Comparison of ENCODE assay signal across 8 cellular contexts in the genomic region with DNA sequence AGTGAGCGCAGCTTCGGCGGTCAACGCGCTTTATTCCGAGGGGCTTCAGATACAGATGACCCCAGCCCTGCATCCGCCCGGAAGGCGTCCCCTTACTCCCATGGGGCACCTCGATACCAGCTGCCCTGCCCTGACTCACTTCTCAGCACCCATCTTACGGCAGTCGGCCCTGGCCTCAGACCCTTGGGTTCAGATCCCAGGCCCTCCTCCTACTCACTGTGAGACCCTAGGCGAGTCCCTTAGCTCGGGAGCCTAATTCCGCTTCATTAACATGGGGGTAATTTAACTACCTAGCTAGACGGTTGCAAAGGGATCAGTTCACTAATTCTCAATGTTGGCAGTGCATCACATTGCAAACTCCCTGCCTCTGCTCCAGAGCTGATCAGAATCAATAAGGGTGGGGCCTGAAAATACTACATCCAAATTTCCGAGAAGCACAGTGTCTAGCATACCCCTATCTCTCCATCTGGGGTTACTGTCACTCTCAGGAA. TPM values are rescaled to one million over a fixed set of nuclear protein-coding genes. Genes with fewer than 3 reads are reported as not detected.
A peak's percentile ranks its signal among the peaks of the same experiment; 100 is the strongest.
DNase-seq lines count a peak whose midpoint lies in the region; ATAC-seq and TF ChIP-seq lines count a peak whose summit lies in the region.

No MANE protein-coding gene starts in this region.

- H3K27ac ChIP-seq in heart right ventricle (peak overlapping the region; percentile 74 to 97 (median 91)), skeletal muscle tissue (ENCODE audit: low read depth, low read length) (peak overlapping the region; percentile 90)

- CTCF ChIA-PET in activated CD4-positive, alpha-beta memory T cell treated with anti-CD3 and anti-CD28 coated beads for 36 hours (lab: Charles Lee): interaction anchor here (0.6 to 4.3 kb wide), 10 partner anchors 10 to 171 kb away, joined by 3 to 38 read pairs (median 8); a partner anchor contains a TSS

- no peaks in the 10 kb centered on the region for H3K9me3 Mint-ChIP-seq in activated CD4-positive, alpha-beta memory T cell treated with anti-CD3 and anti-CD28 coated beads for 36 hours

- DNase-seq in NCI-H510A treated with DMSO at 0.1 percent for 48 hours (lab: John Stamatoyannopoulos, UW): peak; percentile 64
- no peak for DNase-seq in NCI-H510A (lab: John Stamatoyannopoulos, UW)
- peak; percentile 53 for DNase-seq in activated CD4-positive, alpha-beta memory T cell treated with anti-CD3 and anti-CD28 coated beads for 36 hours
- peak in 1 of 2 donors; percentile 36 for DNase-seq in heart right ventricle
- DNase-seq in left lobe of liver (ENCODE audit: low spot score): no peak

- peak overlapping the region; percentile 65 to 98 (median 90) for H3K4me3 ChIP-seq in heart right ventricle
- H3K4me3 ChIP-seq in skeletal muscle tissue (ENCODE audit: low read length in 3 of 3): peak overlapping the region; percentile 91 to 93 (median 92)

- peaks cover 7 to 57% (median 41%) of the 10 kb centered on the region in 9 donors for H3K4me1 ChIP-seq in heart right ventricle
- H3K4me1 ChIP-seq in skeletal muscle tissue (ENCODE audit: control insufficient read depth in 3 of 3, insufficient read depth in 3 of 3, low read length in 3 of 3): peaks cover 20 to 40% (median 32%) of the 10 kb centered on the region in 3 donors

- H3K36me3 ChIP-seq in heart right ventricle (no peaks in the 10 kb centered on the region), skeletal muscle tissue (ENCODE audit: control insufficient read depth in 3 of 3, insufficient read depth in 3 of 3, low read length in 3 of 3) (peaks cover 0 to 2% (median 0%) of the 10 kb centered on the region in 3 donors)

- H3K9ac ChIP-seq in skeletal muscle tissue (ENCODE audit: low read depth in 1 of 3, low read length in 3 of 3): peak overlapping the region; percentile 86 to 96 (median 93)

- intact Hi-C loops in activated CD4-positive, alpha-beta memory T cell treated with anti-CD3 and anti-CD28 coated beads for 36 hours (cut with micrococcal nuclease): no loop called here
- intact Hi-C loops in heart right ventricle (cut with DNase I): loop anchor here in 4 of 10 donors (5.0 to 10.0 kb wide), 4 partner anchors 41 to 136 kb away; a partner anchor contains a TSS

- WGBS in heart right ventricle, 2 donors: 6 to 9% methylated on average over 17 of the region's 17 CpGs

- no peaks in the 10 kb centered on the region for H3K27me3 ChIP-seq in heart right ventricle
- H3K27me3 ChIP-seq in skeletal muscle tissue (ENCODE audit: control insufficient read depth in 3 of 3, insufficient read depth in 3 of 3, low read length in 3 of 3): no peaks in the 10 kb centered on the region

- POLR2A ChIA-PET in activated CD4-positive, alpha-beta memory T cell treated with anti-CD3 and anti-CD28 coated beads for 36 hours (lab: Charles Lee): interaction anchor here (0.6 to 2.0 kb wide), 15 partner anchors 12 to 327 kb away, joined by 3 to 7 read pairs (median 3); a partner anchor contains a TSS

- H3K4me3 Mint-ChIP-seq in activated CD4-positive, alpha-beta memory T cell treated with anti-CD3 and anti-CD28 coated beads for 36 hours: peak overlapping the region; percentile 97

- H3K9me3 ChIP-seq in heart right ventricle: no peaks in the 10 kb centered on the region
- no peaks in the 10 kb centered on the region for H3K9me3 ChIP-seq in skeletal muscle tissue (ENCODE audit: control insufficient read depth in 3 of 3, low read length in 3 of 3)

- no peaks in the 10 kb centered on the region for H3K27me3 Mint-ChIP-seq in activated CD4-positive, alpha-beta memory T cell treated with anti-CD3 and anti-CD28 coated beads for 36 hours

- peak in 1 of 8 donors; percentile 2 for ATAC-seq in heart right ventricle
- ATAC-seq in GM18909 (IDR thresholded peaks at IDR 0.05; ENCODE audit: poor library complexity, unreplicated experiment): no peak
- ATAC-seq in HG03108 (IDR thresholded peaks at IDR 0.05; ENCODE audit: unreplicated experiment): no peak
- ATAC-seq in left lobe of liver: no peak

- no peak for TF ChIP-seq CTCF in heart right ventricle (IDR thresholded peaks at IDR 0.05)

- peaks cover 29% of the 10 kb centered on the region for H3K36me3 Mint-ChIP-seq in activated CD4-positive, alpha-beta memory T cell treated with anti-CD3 and anti-CD28 coated beads for 36 hours

- H3K27ac Mint-ChIP-seq in activated CD4-positive, alpha-beta memory T cell treated with anti-CD3 and anti-CD28 coated beads for 36 hours: peak overlapping the region; percentile 92

- H3K4me1 Mint-ChIP-seq in activated CD4-positive, alpha-beta memory T cell treated with anti-CD3 and anti-CD28 coated beads for 36 hours (ENCODE audit: low read depth): peaks cover 60% of the 10 kb centered on the region

RNA-seq across cellular contexts. Expression of a gene that starts 0.3 kb away (rescaled TPM):
- 100 to 1,000 TPM; 110 to 118 TPM for total RNA-seq in activated CD4-positive, alpha-beta memory T cell treated with anti-CD3 and anti-CD28 coated beads for 36 hours
- total RNA-seq in heart right ventricle (100 to 1,000 TPM in 3 of 10 donors, 10 to 100 TPM in 7; 82.8 to 159 (median 90.7) TPM), skeletal muscle tissue (25.6 TPM), left lobe of liver (70.6 TPM)
- polyA plus RNA-seq in heart right ventricle: 10 to 100 TPM; 38.3 to 51.6 TPM

RNA-seq across cellular contexts. Expression of a gene that starts 5.1 kb away (rescaled TPM):
- 10 to 100 TPM; 18.0 to 20.6 TPM for total RNA-seq in activated CD4-positive, alpha-beta memory T cell treated with anti-CD3 and anti-CD28 coated beads for 36 hours
- 1 to 10 TPM; 1.1 to 5.6 (median 2.2) TPM for total RNA-seq in heart right ventricle
- polyA plus RNA-seq in heart right ventricle: 1 to 10 TPM; 5.4 to 5.5 TPM
- total RNA-seq in skeletal muscle tissue: 5.7 TPM
- 5.5 TPM for total RNA-seq in left lobe of liver

RNA-seq across cellular contexts. Expression of a gene that starts 43.0 kb away (rescaled TPM):
- total RNA-seq in activated CD4-positive, alpha-beta memory T cell treated with anti-CD3 and anti-CD28 coated beads for 36 hours: 10 to 100 TPM; 43.0 to 48.5 TPM
- total RNA-seq in heart right ventricle (10 to 100 TPM; 34.2 to 41.6 (median 39.2) TPM), skeletal muscle tissue (19.3 TPM), left lobe of liver (25.3 TPM)
- polyA plus RNA-seq in heart right ventricle: 10 to 100 TPM; 32.3 to 48.2 TPM

RNA-seq across cellular contexts. Expression of a gene that starts 53.5 kb away (rescaled TPM):
- 10 to 100 TPM; 44.0 to 44.8 TPM for total RNA-seq in activated CD4-positive, alpha-beta memory T cell treated with anti-CD3 and anti-CD28 coated beads for 36 hours
- total RNA-seq in heart right ventricle (10 to 100 TPM; 18.4 to 28.0 (median 21.6) TPM), skeletal muscle tissue (8.9 TPM), left lobe of liver (15.2 TPM)
- 10 to 100 TPM in 1 of 2 donors, 1 to 10 TPM in 1; 7.3 to 11.2 TPM for polyA plus RNA-seq in heart right ventricle

RNA-seq across cellular contexts. Expression of a gene that starts 55.2 kb away (rescaled TPM):
- 10 to 100 TPM; 18.6 to 21.5 TPM for total RNA-seq in activated CD4-positive, alpha-beta memory T cell treated with anti-CD3 and anti-CD28 coated beads for 36 hours
- 10 to 100 TPM; 13.2 to 19.4 (median 16.0) TPM for total RNA-seq in heart right ventricle
- polyA plus RNA-seq in heart right ventricle: 10 to 100 TPM in 1 of 2 donors, 1 to 10 TPM in 1; 8.7 to 13.2 TPM
- 6.3 TPM for total RNA-seq in skeletal muscle tissue
- 6.6 TPM for total RNA-seq in left lobe of liver

Comparison
In these comparisons a context has a peak if more than half of its experiments do, and no peak if none do; other contexts are left out.
1. DNase-seq: peak in NCI-H510A treated with DMSO at 0.1 percent for 48 hours (single experiment) and activated CD4-positive, alpha-beta memory T cell treated with anti-CD3 and anti-CD28 coated beads for 36 hours (single experiment); none in NCI-H510A (single experiment) and left lobe of liver (single experiment).